ENCODE assay signal across 19 cellular contexts in genomic region chr1:48214820-48215219, GRCh38. TPM values are rescaled to one million over a fixed set of nuclear protein-coding genes. Genes with fewer than 3 reads are reported as not detected.
DNase-seq lines count a peak whose midpoint lies in the region; ATAC-seq lines count a peak whose summit lies in the region.
"Had no signal": no experiment of that assay in that cellular context is flagged by ENCODE, and none has a peak within 500 bp of the region (broad histone marks: within the 10 kb centered on the region; RNA-seq: fewer than 3 reads in every experiment).

No MANE protein-coding gene starts in this region.

- peak; percentile 73 for DNase-seq in cerebellum (ENCODE audit: low spot score)
- peak in 1 of 2 donors; percentile 19 for DNase-seq in left colon
- peak in 7 of 10 donors; percentile 20 to 88 (median 45) for DNase-seq in posterior cingulate gyrus
- no peak for DNase-seq in ecto neural progenitor cell (ENCODE audit: low spot score)
- DNase-seq in NCI-H146 (lab: John Stamatoyannopoulos, UW), result no peak
- DNase-seq in SJCRH30, result no peak
- DNase-seq: activated CD4-positive, alpha-beta T cell treated with anti-CD3 and anti-CD28 coated beads, Interleukin-2, amount 10 ng/mL, durations not matched to agents 24 days and 14 days; effector CD8-positive, alpha-beta T cell; GOT3; MV-4-11; NCI-H2029 treated with DMSO at 0.1 percent for 48 hours; NCI-H510A treated with DMSO at 0.1 percent for 48 hours; stimulated activated CD4-positive, alpha-beta T cell treated with anti-CD3 and anti-CD28 coated beads, Interleukin-4, amount 100 ng/mL, for 1 hour; T1000 had no signal

- H3K4me3 ChIP-seq in HUES48 (ENCODE audit: low read depth, low read length) (no peak overlapping the region), SJCRH30 (no peak overlapping the region)

- H3K4me1 ChIP-seq in HUES48 (ENCODE audit: control insufficient read depth, insufficient read depth, low read length) (peaks cover 5% of the 10 kb centered on the region), SJCRH30 (no peaks in the 10 kb centered on the region)

- intact Hi-C loops in left colon (cut with DNase I, micrococcal nuclease) (no loop called here), posterior cingulate gyrus (cut with DNase I) (no loop called here)

- peak; percentile 56 for ATAC-seq in left colon
- no peak for ATAC-seq in HG03565 (IDR thresholded peaks at IDR 0.05; ENCODE audit: unreplicated experiment)

- H3K9me3 ChIP-seq in HUES48 (ENCODE audit: control insufficient read depth, insufficient read depth, low read length) (no peaks in the 10 kb centered on the region), SJCRH30 (replicated peaks) (no peaks in the 10 kb centered on the region)

- peak overlapping the region; percentile 87 for H3K27ac ChIP-seq in HUES48 (ENCODE audit: low read depth, low read length)
- no peak overlapping the region for H3K27ac ChIP-seq in SJCRH30

- H3K27me3 ChIP-seq in HUES48 (ENCODE audit: control insufficient read depth, insufficient read depth, low read length) (no peaks in the 10 kb centered on the region), SJCRH30 (0 out of 2 replicates have a peak, but pooled peaks cover 10% of the 10 kb centered on the region)

- no peaks in the 10 kb centered on the region for H3K36me3 ChIP-seq in HUES48 (ENCODE audit: control insufficient read depth, insufficient read depth, low read length)
- no peaks in the 10 kb centered on the region for H3K36me3 ChIP-seq in SJCRH30

- H3K9ac ChIP-seq in HUES48 (ENCODE audit: low read depth, low read length), result no peak overlapping the region

RNA-seq across cellular contexts. Expression of gene SLC5A9, which starts 7.7 kb away (rescaled TPM):
- not detected for total RNA-seq in cerebellum
- total RNA-seq in left colon, result 1 to 10 TPM; 3.5 to 5.7 TPM
- total RNA-seq in SJCRH30 (2014; rRNA removed; shearing (Covaris generic)), result not detected in 2 replicates
- total RNA-seq: activated CD4-positive, alpha-beta T cell treated with anti-CD3 and anti-CD28 coated beads, Interleukin-2, amount 10 ng/mL, durations not matched to agents 24 days and 14 days; fibroblast of villous mesenchyme; neural crest cell; temporal lobe had no signal

Comparison
In these comparisons a context has a peak if more than half of its experiments do, and no peak if none do; other contexts are left out.
1. DNase-seq: peak in cerebellum (single experiment) and posterior cingulate gyrus (7 of 10); none in ecto neural progenitor cell (single experiment), NCI-H146 (single experiment) and SJCRH30 (0 of 2).